In genomic region chr20:63292904-63293303, GRCh38 we compare ENCODE assay signal across 31 cellular contexts. TPM values are rescaled to one million over a fixed set of nuclear protein-coding genes. Genes with fewer than 3 reads are reported as not detected.
"Had no signal": no experiment of that assay in that cellular context is flagged by ENCODE, and none has a peak within 500 bp of the region (broad histone marks: within the 10 kb centered on the region; RNA-seq: fewer than 3 reads in every experiment).

Gene COL20A1 (plus strand): TSS chr20:63293186. CDS start chr20:63295108, 1,922 bp downstream.

- H3K4me1 ChIP-seq: ascending aorta had no signal

- ATAC-seq: activated CD8-positive, alpha-beta T cell treated with anti-CD3 and anti-CD28 coated beads for 36 hours; activated T-cell treated with anti-CD3 and anti-CD28 coated beads, Interleukin-2, amount 50 U/mL, for 72 hours; heart left ventricle; naive thymus-derived CD8-positive, alpha-beta T cell; stimulated activated memory B cell treated with anti-CD40 and anti-IgM and Interleukin-4, amounts not matched to agents 10 μg/mL and 1 μg/mL and 100 μg/mL, for 72 hours; WTC11 had no signal

- H3K4me1 Mint-ChIP-seq: immature natural killer cell had no signal

- H3K27ac Mint-ChIP-seq: activated CD8-positive, alpha-beta T cell treated with anti-CD3 and anti-CD28 coated beads for 36 hours; activated naive CD8-positive, alpha-beta T cell treated with anti-CD3 and anti-CD28 coated beads, Interleukin-2, amount 10 ng/mL, durations not matched to agents 7 days and 5 days; activated T-cell treated with anti-CD3 and anti-CD28 coated beads, Interleukin-2, amount 50 U/mL, for 72 hours; immature natural killer cell; naive thymus-derived CD8-positive, alpha-beta T cell; stimulated activated memory B cell treated with anti-CD40 and anti-IgM and Interleukin-4, amounts not matched to agents 10 μg/mL and 1 μg/mL and 100 μg/mL, for 72 hours; WTC11 had no signal

- H3K27ac ChIP-seq: ascending aorta, brain microvascular endothelial cell, heart left ventricle, sigmoid colon, stomach, tibial artery had no signal

- FAIRE-seq: endothelial cell of umbilical vein, kidney, small intestine had no signal

- H3K9me3 ChIP-seq: ascending aorta, heart left ventricle, sigmoid colon, stomach, tibial artery had no signal

- H3K36me3 Mint-ChIP-seq: activated naive CD8-positive, alpha-beta T cell treated with anti-CD3 and anti-CD28 coated beads, Interleukin-2, amount 10 ng/mL, durations not matched to agents 7 days and 5 days had no signal

- H3K9me3 Mint-ChIP-seq: activated CD8-positive, alpha-beta T cell treated with anti-CD3 and anti-CD28 coated beads for 36 hours; activated naive CD8-positive, alpha-beta T cell treated with anti-CD3 and anti-CD28 coated beads, Interleukin-2, amount 10 ng/mL, durations not matched to agents 7 days and 5 days; activated T-cell treated with anti-CD3 and anti-CD28 coated beads, Interleukin-2, amount 50 U/mL, for 72 hours; immature natural killer cell; naive thymus-derived CD8-positive, alpha-beta T cell; stimulated activated memory B cell treated with anti-CD40 and anti-IgM and Interleukin-4, amounts not matched to agents 10 μg/mL and 1 μg/mL and 100 μg/mL, for 72 hours; WTC11 had no signal

- DNase-seq: activated CD4-positive, alpha-beta T cell treated with anti-CD3 and anti-CD28 coated beads for 1 hour; activated CD4-positive, alpha-beta T cell treated with anti-CD3 and anti-CD28 coated beads, Interleukin-2, amount 50 U/mL, for 1 hour; activated CD8-positive, alpha-beta T cell treated with anti-CD3 and anti-CD28 coated beads for 36 hours; activated naive CD4-positive, alpha-beta T cell treated with Interleukin-2 at 50 U/mL for 16 hours; activated naive CD8-positive, alpha-beta T cell treated with anti-CD3 and anti-CD28 coated beads, Interleukin-2, amount 10 ng/mL, durations not matched to agents 7 days and 5 days; activated T-cell treated with anti-CD3 and anti-CD28 coated beads, Interleukin-2, amount 50 U/mL, for 72 hours; brain microvascular endothelial cell; cortex of kidney; foreskin fibroblast; hypothalamus; immature natural killer cell; kidney; sigmoid colon; stimulated activated CD4-positive, alpha-beta T cell treated with anti-CD3 and anti-CD28 coated beads, Interleukin-1b, Interleukin-23, amount 100 ng/mL, for 48 hours; stimulated activated CD4-positive, alpha-beta T cell treated with anti-CD3 and anti-CD28 coated beads, Interleukin-4, amount 100 ng/mL, for 4 hours; stimulated activated CD8-positive, alpha-beta memory T cell treated with anti-CD3 and anti-CD28 coated beads, Interleukin-4, amount 100 ng/mL, for 48 hours; stomach; T-helper 2 cell; tibial artery had no signal

- H3K4me3 ChIP-seq: ascending aorta, heart left ventricle, sigmoid colon, stomach, tibial artery had no signal

- H3K4me3 Mint-ChIP-seq: activated CD8-positive, alpha-beta T cell treated with anti-CD3 and anti-CD28 coated beads for 36 hours; activated naive CD8-positive, alpha-beta T cell treated with anti-CD3 and anti-CD28 coated beads, Interleukin-2, amount 10 ng/mL, durations not matched to agents 7 days and 5 days; activated T-cell treated with anti-CD3 and anti-CD28 coated beads, Interleukin-2, amount 50 U/mL, for 72 hours; immature natural killer cell; naive thymus-derived CD8-positive, alpha-beta T cell; stimulated activated memory B cell treated with anti-CD40 and anti-IgM and Interleukin-4, amounts not matched to agents 10 μg/mL and 1 μg/mL and 100 μg/mL, for 72 hours; WTC11 had no signal

RNA-seq across cellular contexts. Expression of gene COL20A1, which starts in this region (rescaled TPM):
- total RNA-seq: ascending aorta, chondrocyte, endothelial cell of umbilical vein, heart left ventricle, kidney, lower leg skin, osteoblast, renal cortical epithelial cell, sigmoid colon, ureter had no signal
